Comparison of ENCODE assay signal across 9 cellular contexts in genomic region chr2:26011990-26012856, GRCh38. TPM values are rescaled to one million over a fixed set of nuclear protein-coding genes. Genes with fewer than 3 reads are reported as not detected.
A peak's percentile ranks its signal among the peaks of the same experiment; 100 is the strongest.
DNase-seq lines count a peak whose midpoint lies in the region; ATAC-seq and TF ChIP-seq lines count a peak whose summit lies in the region.
"Had no signal": no experiment of that assay in that cellular context is flagged by ENCODE, and none has a peak within 500 bp of the region (broad histone marks: within the 10 kb centered on the region; RNA-seq: fewer than 3 reads in every experiment).

No MANE protein-coding gene starts in this region.

- H3K36me3 ChIP-seq in HEK293 (ENCODE audit: control insufficient read depth in 2 of 2, insufficient read depth in 1 of 2, low read length in 2 of 2) (no peaks in the 10 kb centered on the region; a peak in 1 of 3 replicates), SJSA1 (no peaks in the 10 kb centered on the region)

- intact Hi-C loops in Right ventricle myocardium inferior (cut with DNase I), result no loop called here

- H3K27ac ChIP-seq in HEK293 (ENCODE audit: extremely low read depth, low read depth, low read length) (no peak overlapping the region), SJSA1 (peak overlapping the region; percentile 42), skin epidermis (peak overlapping the region in 20 of 21 experiments; percentile 20 to 82 (median 60))
- H3K27ac ChIP-seq: HL-60 had no signal

- DNase-seq in SJSA1 (ENCODE audit: low read depth in 1 of 2, low spot score in 2 of 2), result peak; percentile 86 to 87
- DNase-seq in Right ventricle myocardium inferior (ENCODE audit: missing footprints), result no peak
- no peak for DNase-seq in activated CD4-positive, alpha-beta T cell treated with anti-CD3 and anti-CD28 coated beads, Interleukin-2, amount 10 ng/mL, durations not matched to agents 7 days and 5 days
- no peak for DNase-seq in germinal center (ENCODE audit: low spot score)

- no peak overlapping the region for H3K27ac Mint-ChIP-seq in activated T-helper 17 cell treated with anti-CD3 and anti-CD28 coated beads, Interleukin-2, amount 50 U/mL, for 72 hours
- H3K27ac Mint-ChIP-seq in activated CD4-positive, alpha-beta T cell treated with anti-CD3 and anti-CD28 coated beads, Interleukin-2, amount 10 ng/mL, durations not matched to agents 7 days and 5 days, result no peak overlapping the region

- H3K4me3 Mint-ChIP-seq in activated T-helper 17 cell treated with anti-CD3 and anti-CD28 coated beads, Interleukin-2, amount 50 U/mL, for 72 hours, result no peak overlapping the region
- no peak overlapping the region for H3K4me3 Mint-ChIP-seq in activated CD4-positive, alpha-beta T cell treated with anti-CD3 and anti-CD28 coated beads, Interleukin-2, amount 10 ng/mL, durations not matched to agents 7 days and 5 days

- CTCF ChIA-PET in HEK293 (lab: Yijun Ruan, JAX), result interaction anchor here (0.6 to 1.1 kb wide), 6 partner anchors 18 to 399 kb away, joined by 3 to 4 read pairs (median 3); no protein-coding TSS in a partner anchor
- CTCF ChIA-PET in activated CD4-positive, alpha-beta T cell treated with anti-CD3 and anti-CD28 coated beads, Interleukin-2, amount 10 ng/mL, durations not matched to agents 7 days and 5 days (lab: Charles Lee), result interaction anchor here (0.9 to 2.0 kb wide), 2 partner anchors 9 to 172 kb away, joined by 3 to 6 read pairs; no protein-coding TSS in a partner anchor

- no peaks in the 10 kb centered on the region for H3K36me3 Mint-ChIP-seq in activated T-helper 17 cell treated with anti-CD3 and anti-CD28 coated beads, Interleukin-2, amount 50 U/mL, for 72 hours (ENCODE audit: low read depth)
- H3K36me3 Mint-ChIP-seq in activated CD4-positive, alpha-beta T cell treated with anti-CD3 and anti-CD28 coated beads, Interleukin-2, amount 10 ng/mL, durations not matched to agents 7 days and 5 days (ENCODE audit: low read depth), result no peaks in the 10 kb centered on the region

- no peaks in the 10 kb centered on the region for H3K27me3 ChIP-seq in SJSA1 (replicated peaks)

- no peaks in the 10 kb centered on the region for H3K9me3 Mint-ChIP-seq in activated T-helper 17 cell treated with anti-CD3 and anti-CD28 coated beads, Interleukin-2, amount 50 U/mL, for 72 hours
- H3K9me3 Mint-ChIP-seq in activated CD4-positive, alpha-beta T cell treated with anti-CD3 and anti-CD28 coated beads, Interleukin-2, amount 10 ng/mL, durations not matched to agents 7 days and 5 days, result peaks cover 4% of the 10 kb centered on the region

- no peaks in the 10 kb centered on the region for H3K4me1 Mint-ChIP-seq in activated T-helper 17 cell treated with anti-CD3 and anti-CD28 coated beads, Interleukin-2, amount 50 U/mL, for 72 hours
- peaks cover 1% of the 10 kb centered on the region for H3K4me1 Mint-ChIP-seq in activated CD4-positive, alpha-beta T cell treated with anti-CD3 and anti-CD28 coated beads, Interleukin-2, amount 10 ng/mL, durations not matched to agents 7 days and 5 days

- H3K27me3 Mint-ChIP-seq in activated T-helper 17 cell treated with anti-CD3 and anti-CD28 coated beads, Interleukin-2, amount 50 U/mL, for 72 hours, result no peaks in the 10 kb centered on the region
- H3K27me3 Mint-ChIP-seq in activated CD4-positive, alpha-beta T cell treated with anti-CD3 and anti-CD28 coated beads, Interleukin-2, amount 10 ng/mL, durations not matched to agents 7 days and 5 days, result no peaks in the 10 kb centered on the region

- ATAC-seq in Right ventricle myocardium inferior (peak; percentile 84), HG02981 (IDR thresholded peaks at IDR 0.05; ENCODE audit: unreplicated experiment) (no peak)
- ATAC-seq in activated T-helper 17 cell treated with anti-CD3 and anti-CD28 coated beads, Interleukin-2, amount 50 U/mL, for 72 hours (replicated peaks), result no peak

- peaks cover 4% of the 10 kb centered on the region for H3K4me1 ChIP-seq in HEK293 (ENCODE audit: control insufficient read depth, insufficient read depth, low read length)
- H3K4me1 ChIP-seq in SJSA1 (replicated peaks), result peaks cover 16% of the 10 kb centered on the region

- no peaks in the 10 kb centered on the region for H3K9me3 ChIP-seq in HEK293 (ENCODE audit: control insufficient read depth, insufficient read depth, low read depth, low read length)
- no peaks in the 10 kb centered on the region for H3K9me3 ChIP-seq in SJSA1 (replicated peaks)

- H3K4me3 ChIP-seq in HEK293 (ENCODE audit: low read depth, low read length), result no peak overlapping the region
- no peak overlapping the region for H3K4me3 ChIP-seq in SJSA1
- no peak overlapping the region for H3K4me3 ChIP-seq in skin epidermis

- POLR2A ChIA-PET in HEK293 (lab: Yijun Ruan, JAX), result interaction anchor here (1.1 to 2.4 kb wide), 4 partner anchors 21 to 134 kb away, joined by 3 to 24 read pairs (median 6); partner anchors contain the start of genes ASXL2, KIF3C and RAB10
- POLR2A ChIA-PET in activated CD4-positive, alpha-beta T cell treated with anti-CD3 and anti-CD28 coated beads, Interleukin-2, amount 10 ng/mL, durations not matched to agents 7 days and 5 days (lab: Charles Lee), result no interaction called here

- no peak for TF ChIP-seq CTCF in HEK293 (tag by site-specific recombination; IDR thresholded peaks at IDR 0.05)

TF ChIP-seq in HEK293, 187 proteins besides CTCF, POLR2A, EP300 and RAD21 (continues in another document):
- TF ChIP-seq ZNF501 (tag by site-specific recombination; IDR thresholded peaks at IDR 0.05) (0 out of 2 replicates have a peak, but pooled peaks have one; percentile 33), TCF7L2 (IDR thresholded peaks at IDR 0.05; ENCODE audit: borderline replicate concordance, low read depth, low read length) (0 out of 2 replicates have a peak, but pooled peaks have one; percentile 7), INSM2 (tag by site-specific recombination; IDR thresholded peaks at IDR 0.05) (peak; percentile 90), ZNF660 (tag by site-specific recombination; IDR thresholded peaks at IDR 0.05) (0 out of 2 replicates have a peak, but pooled peaks have one; percentile 29), YY2 (tag by site-specific recombination; IDR thresholded peaks at IDR 0.05) (no peak), ZNF596 (tag by site-specific recombination; IDR thresholded peaks at IDR 0.05) (peak; percentile 39; the same call in 1 of the 2 replicates), KLF9 (tag by site-specific recombination; IDR thresholded peaks at IDR 0.05; ENCODE audit: low read depth) (no peak), PRDM10 (tag by site-specific recombination; IDR thresholded peaks at IDR 0.05) (peak; percentile 25; the same call in 1 of the 2 replicates)

RNA-seq across cellular contexts. Expression of gene RAB10, which starts 21.7 kb away (rescaled TPM):
- 92.7 and 186 TPM in 2 replicates for total RNA-seq in SJSA1 (2014; rRNA removed; shearing (Covaris generic))
- 96.7 TPM for total RNA-seq in Right ventricle myocardium inferior
- total RNA-seq in activated T-helper 17 cell treated with anti-CD3 and anti-CD28 coated beads, Interleukin-2, amount 50 U/mL, for 72 hours, result 100 to 1,000 TPM in 1 of 2 donors, 10 to 100 TPM in 1; 68.5 to 107 TPM
- total RNA-seq in activated CD4-positive, alpha-beta T cell treated with anti-CD3 and anti-CD28 coated beads, Interleukin-2, amount 10 ng/mL, durations not matched to agents 7 days and 5 days, result 100 to 1,000 TPM; 107 to 123 TPM

RNA-seq across cellular contexts. Expression of gene KIF3C, which starts 29.9 kb away (rescaled TPM):
- 5.3 and 5.4 TPM in 2 replicates for total RNA-seq in SJSA1 (2014; rRNA removed; shearing (Covaris generic))
- total RNA-seq in Right ventricle myocardium inferior, result 3.1 TPM
- 1 to 10 TPM; 3.0 to 3.4 TPM for total RNA-seq in activated T-helper 17 cell treated with anti-CD3 and anti-CD28 coated beads, Interleukin-2, amount 50 U/mL, for 72 hours
- 1 to 10 TPM; 7.0 to 7.5 TPM for total RNA-seq in activated CD4-positive, alpha-beta T cell treated with anti-CD3 and anti-CD28 coated beads, Interleukin-2, amount 10 ng/mL, durations not matched to agents 7 days and 5 days

Comparison
In these comparisons a context has a peak if more than half of its experiments do, and no peak if none do; other contexts are left out.
1. DNase-seq: peak in SJSA1 (2 of 2); none in Right ventricle myocardium inferior (single experiment), activated CD4-positive, alpha-beta T cell treated with anti-CD3 and anti-CD28 coated beads, Interleukin-2, amount 10 ng/mL, durations not matched to agents 7 days and 5 days (single experiment) and germinal center (single experiment).